ENCODE assay signal across 8 cellular contexts in genomic region chr11:13384837-13385417, GRCh38.
A peak's percentile ranks its signal among the peaks of the same experiment; 100 is the strongest.
DNase-seq lines count a peak whose midpoint lies in the region; ATAC-seq, FAIRE-seq and TF ChIP-seq lines count a peak whose summit lies in the region.

No MANE protein-coding gene starts in this region.

- no peaks in the 10 kb centered on the region; the same call in 1 of the 2 replicates for H3K4me1 ChIP-seq in IMR-90 (ENCODE audit: control insufficient read depth, insufficient read depth, low read length)

- intact Hi-C loops in IMR-90 (cut with micrococcal nuclease) = loop anchor here (1.0 kb wide), 1 partner anchor 175 kb away; no protein-coding TSS in a partner anchor

- H2BK5ac ChIP-seq in IMR-90 (ENCODE audit: low read depth, low read length, poor library complexity, severe bottlenecking) = no peak overlapping the region

- no peak overlapping the region for H4K5ac ChIP-seq in IMR-90 (ENCODE audit: low read depth, low read length)

- POLR2A ChIA-PET in IMR-90 (lab: Charles Lee; ENCODE audit: unreplicated experiment) = no interaction called here

- no peak overlapping the region for H3K4me2 ChIP-seq in IMR-90 (ENCODE audit: low read depth, low read length)

- H3K79me1 ChIP-seq in IMR-90 (ENCODE audit: low read depth in 1 of 2, low read length in 2 of 2) = no peaks in the 10 kb centered on the region

- H3K27me3 ChIP-seq in IMR-90 (ENCODE audit: control insufficient read depth, insufficient read depth, low read length) = no peaks in the 10 kb centered on the region

- no peaks in the 10 kb centered on the region for H4K20me1 ChIP-seq in IMR-90 (ENCODE audit: insufficient read depth, low read length)

- H3K4me3 ChIP-seq in IMR-90 (ENCODE audit: insufficient read depth, low read depth, low read length) = no peak overlapping the region
- no peak overlapping the region for H3K4me3 ChIP-seq in SK-N-MC
- no peak overlapping the region for H3K4me3 ChIP-seq in coronary artery

- H4K8ac ChIP-seq in IMR-90 (ENCODE audit: low read depth in 2 of 2, low read length in 2 of 2) = no peak overlapping the region

- no CpG with 5 or more reads among the region's 3 CpGs for WGBS in IMR-90 (ENCODE audit: extremely low coverage in 2 of 2, insufficient read length in 1 of 2), 2 experiments

- H2AK5ac ChIP-seq in IMR-90 (ENCODE audit: low read depth, low read length) = no peak overlapping the region

- H2AK9ac ChIP-seq in IMR-90 (replicated peaks; ENCODE audit: low read depth, low read length, poor library complexity) = no peak overlapping the region

- no peak overlapping the region for H3K23ac ChIP-seq in IMR-90 (ENCODE audit: low read depth, low read length)

- H2AFZ ChIP-seq in IMR-90 (replicated peaks; ENCODE audit: low read length, poor library complexity) = no peak overlapping the region

- H3K14ac ChIP-seq in IMR-90 (replicated peaks; ENCODE audit: low read depth, low read length) = no peak overlapping the region

- peak; percentile 84 for FAIRE-seq in A204.1 (lab: Jason Lieb, UNC)

- DNase-seq in EH (ENCODE audit: low read depth) = peak; percentile 57
- peak; percentile 68 for DNase-seq in IMR-90
- DNase-seq in SK-N-MC (ENCODE audit: low read depth, low spot score) = peak; percentile 1
- DNase-seq in coronary artery (ENCODE audit: low spot score) = no peak
- peak; percentile 35 for DNase-seq in midbrain (lab: John Stamatoyannopoulos, UW)
- no peak for DNase-seq in NCI-H187 treated with DMSO at 0.1 percent for 48 hours (lab: John Stamatoyannopoulos, UW)
- no peak for DNase-seq in activated CD4-positive, CD25-positive, alpha-beta regulatory T cell (lab: John Stamatoyannopoulos, UW)

- H3K27ac ChIP-seq in IMR-90 (ENCODE audit: insufficient read depth, low read length) (no peak overlapping the region), SK-N-MC (no peak overlapping the region), coronary artery (peak overlapping the region; percentile 48 to 68)

- H3K9ac ChIP-seq in IMR-90 (ENCODE audit: low read depth, low read length) = no peak overlapping the region
- no peak overlapping the region for H3K9ac ChIP-seq in SK-N-MC (ENCODE audit: insufficient read length)

- no peak overlapping the region for H3K18ac ChIP-seq in IMR-90 (ENCODE audit: low read depth, low read length)

- H3K36me3 ChIP-seq in IMR-90 (ENCODE audit: control insufficient read depth, insufficient read depth, low read length) (peaks cover 14% of the 10 kb centered on the region), SK-N-MC (ENCODE audit: insufficient read depth, low read length) (0 out of 2 replicates have a peak, but pooled peaks cover 4% of the 10 kb centered on the region)

- H3K56ac ChIP-seq in IMR-90 (ENCODE audit: extremely low read depth, insufficient read depth, low read length) = no peak overlapping the region

- ATAC-seq in IMR-90 (ENCODE audit: low read depth) = peak; percentile 85

- peak; percentile 64 for TF ChIP-seq RAD21 in IMR-90 (IDR thresholded peaks at IDR 0.05; ENCODE audit: low read length)

- no peaks in the 10 kb centered on the region; the same call in 1 of the 2 replicates for H3K9me1 ChIP-seq in IMR-90 (ENCODE audit: insufficient read depth, low read length)

- H2BK120ac ChIP-seq in IMR-90 (ENCODE audit: low read depth, low read length) = no peak overlapping the region

- TF ChIP-seq CTCF in IMR-90 (conservative IDR thresholded peaks at IDR 0.05; ENCODE audit: low read depth, low read length) (peak; percentile 73), coronary artery (IDR thresholded peaks at IDR 0.05) (peak; percentile 45)

- H3K9me3 ChIP-seq in IMR-90 (ENCODE audit: control insufficient read depth, insufficient read depth, low read length) (no peaks in the 10 kb centered on the region), SK-N-MC (ENCODE audit: low read depth, low read length) (no peaks in the 10 kb centered on the region)

- no peak overlapping the region for H4K91ac ChIP-seq in IMR-90 (ENCODE audit: insufficient read depth, low read depth, low read length)

- CTCF ChIA-PET in IMR-90 (lab: Yijun Ruan, JAX) = interaction anchor here (0.6 to 2.1 kb wide), 14 partner anchors 9 to 177 kb away, joined by 3 to 10 read pairs (median 3); partner anchors contain the start of gene BTBD10

- dilution Hi-C loops in IMR-90 (cut with HindIII; ENCODE audit: low sequenced_read_pairs, unreplicated experiment) = no loop called here

- H2BK20ac ChIP-seq in IMR-90 (ENCODE audit: low read depth, low read length) = no peak overlapping the region

- TF ChIP-seq POLR2A in IMR-90 (IDR thresholded peaks at IDR 0.05; ENCODE audit: low read depth, low read length) = no peak

- H2BK15ac ChIP-seq in IMR-90 (ENCODE audit: low read depth, low read length) = no peak overlapping the region

- H3K4ac ChIP-seq in IMR-90 (ENCODE audit: low read depth, low read length) = no peak overlapping the region

- in situ Hi-C loops in IMR-90 (cut with MboI; ENCODE audit: low sequenced_read_pairs) = no loop called here

- no TSS peak for BruUV-seq in IMR-90 (replicated peaks; lab: Mats Ljungman, UMichigan)

TF ChIP-seq in IMR-90, 13 proteins besides CTCF, POLR2A, EP300 and RAD21:
- TF ChIP-seq SMC3 (IDR thresholded peaks at IDR 0.05; ENCODE audit: low read depth, low read length) = peak; percentile 75
- TF ChIP-seq FOS (IDR thresholded peaks at IDR 0.05; ENCODE audit: low read depth, low read length) = no peak
- TF ChIP-seq, protein P1, sequence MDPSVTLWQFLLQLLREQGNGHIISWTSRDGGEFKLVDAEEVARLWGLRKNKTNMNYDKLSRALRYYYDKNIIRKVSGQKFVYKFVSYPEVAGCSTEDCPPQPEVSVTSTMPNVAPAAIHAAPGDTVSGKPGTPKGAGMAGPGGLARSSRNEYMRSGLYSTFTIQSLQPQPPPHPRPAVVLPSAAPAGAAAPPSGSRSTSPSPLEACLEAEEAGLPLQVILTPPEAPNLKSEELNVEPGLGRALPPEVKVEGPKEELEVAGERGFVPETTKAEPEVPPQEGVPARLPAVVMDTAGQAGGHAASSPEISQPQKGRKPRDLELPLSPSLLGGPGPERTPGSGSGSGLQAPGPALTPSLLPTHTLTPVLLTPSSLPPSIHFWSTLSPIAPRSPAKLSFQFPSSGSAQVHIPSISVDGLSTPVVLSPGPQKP (IDR thresholded peaks at IDR 0.05; ENCODE audit: borderline replicate concordance, low read depth, low read length) = no peak
- TF ChIP-seq MAZ (IDR thresholded peaks at IDR 0.05; ENCODE audit: borderline replicate concordance, low read depth, low read length) = no peak
- TF ChIP-seq MAFK (IDR thresholded peaks at IDR 0.05; ENCODE audit: low read depth, low read length) = no peak
- no peak for TF ChIP-seq RCOR1 (IDR thresholded peaks at IDR 0.05; ENCODE audit: insufficient replicate concordance, low read length)
- TF ChIP-seq, protein P2, sequence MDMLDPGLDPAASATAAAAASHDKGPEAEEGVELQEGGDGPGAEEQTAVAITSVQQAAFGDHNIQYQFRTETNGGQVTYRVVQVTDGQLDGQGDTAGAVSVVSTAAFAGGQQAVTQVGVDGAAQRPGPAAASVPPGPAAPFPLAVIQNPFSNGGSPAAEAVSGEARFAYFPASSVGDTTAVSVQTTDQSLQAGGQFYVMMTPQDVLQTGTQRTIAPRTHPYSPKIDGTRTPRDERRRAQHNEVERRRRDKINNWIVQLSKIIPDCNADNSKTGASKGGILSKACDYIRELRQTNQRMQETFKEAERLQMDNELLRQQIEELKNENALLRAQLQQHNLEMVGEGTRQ (IDR thresholded peaks at IDR 0.05; ENCODE audit: low read depth, low read length) = no peak
- no peak for TF ChIP-seq BHLHE40 (IDR thresholded peaks at IDR 0.05; ENCODE audit: low read depth, low read length)

Comparison
In these comparisons a context has a peak if more than half of its experiments do, and no peak if none do; other contexts are left out.
1. DNase-seq: peak in EH (single experiment), IMR-90 (single experiment), SK-N-MC (single experiment) and midbrain (single experiment); none in coronary artery (single experiment), NCI-H187 treated with DMSO at 0.1 percent for 48 hours (single experiment) and activated CD4-positive, CD25-positive, alpha-beta regulatory T cell (0 of 4).
2. H3K27ac ChIP-seq: peak in coronary artery (2 of 2); none in IMR-90 (single experiment) and SK-N-MC (single experiment).